In genomic region chr10:51926336-51926735, GRCh38 we compare ENCODE assay signal across 19 cellular contexts.
"Had no signal": no experiment of that assay in that cellular context is flagged by ENCODE, and none has a peak within 500 bp of the region (broad histone marks: within the 10 kb centered on the region; RNA-seq: fewer than 3 reads in every experiment).

No MANE protein-coding gene starts in this region.

- H3K27ac ChIP-seq: breast epithelium, coronary artery, heart right ventricle, left lung, sigmoid colon, upper lobe of right lung had no signal

- H3K4me3 Mint-ChIP-seq: activated naive CD8-positive, alpha-beta T cell treated with anti-CD3 and anti-CD28 coated beads for 36 hours; activated T-cell treated with anti-CD3 and anti-CD28 coated beads, Interleukin-2, amount 50 U/mL, for 4 hours; natural killer cell treated with Interleukin-12 subunit alpha and Interleukin-12 subunit beta and Interleukin-15 and Interleukin-18, amount 100 ng/mL, for 72 hours; stimulated activated naive B cell treated with anti-CD40 and anti-IgM and Interleukin-4, amounts not matched to agents 10 μg/mL and 1 μg/mL and 100 μg/mL, for 72 hours had no signal

- H3K36me3 Mint-ChIP-seq: activated naive CD8-positive, alpha-beta T cell treated with anti-CD3 and anti-CD28 coated beads for 36 hours; natural killer cell treated with Interleukin-12 subunit alpha and Interleukin-12 subunit beta and Interleukin-15 and Interleukin-18, amount 100 ng/mL, for 72 hours; stimulated activated naive B cell treated with anti-CD40 and anti-IgM and Interleukin-4, amounts not matched to agents 10 μg/mL and 1 μg/mL and 100 μg/mL, for 72 hours had no signal

- H3K9me3 ChIP-seq: breast epithelium, left lung, sigmoid colon, upper lobe of right lung had no signal

- H3K9me3 Mint-ChIP-seq: activated naive CD8-positive, alpha-beta T cell treated with anti-CD3 and anti-CD28 coated beads for 36 hours; activated T-helper 2 cell treated with anti-CD3 and anti-CD28 coated beads, Interferon-gamma antibody, Interleukin-2, Interleukin-4, amounts not matched to agents 10 μg/mL and 5 μg/mL and 100 μg/mL, durations not matched to agents 14 hours and 24 hours and 36 hours; stimulated activated naive B cell treated with anti-CD40 and anti-IgM and Interleukin-4, amounts not matched to agents 10 μg/mL and 1 μg/mL and 100 μg/mL, for 72 hours had no signal

- H3K27ac Mint-ChIP-seq: activated naive CD8-positive, alpha-beta T cell treated with anti-CD3 and anti-CD28 coated beads for 36 hours; activated T-helper 2 cell treated with anti-CD3 and anti-CD28 coated beads, Interferon-gamma antibody, Interleukin-2, Interleukin-4, amounts not matched to agents 10 μg/mL and 5 μg/mL and 100 μg/mL, durations not matched to agents 14 hours and 24 hours and 36 hours; natural killer cell treated with Interleukin-12 subunit alpha and Interleukin-12 subunit beta and Interleukin-15 and Interleukin-18, amount 100 ng/mL, for 72 hours; stimulated activated naive B cell treated with anti-CD40 and anti-IgM and Interleukin-4, amounts not matched to agents 10 μg/mL and 1 μg/mL and 100 μg/mL, for 72 hours had no signal

- H3K27me3 Mint-ChIP-seq: natural killer cell treated with Interleukin-12 subunit alpha and Interleukin-12 subunit beta and Interleukin-15 and Interleukin-18, amount 100 ng/mL, for 72 hours had no signal

- DNase-seq: activated CD4-positive, alpha-beta T cell treated with anti-CD3 and anti-CD28 coated beads, Interleukin-2, amount 50 U/mL, for 48 hours; activated CD8-positive, alpha-beta memory T cell treated with anti-CD3 and anti-CD28 coated beads, Interleukin-2, amount 50 U/mL, for 48 hours; activated naive CD4-positive, alpha-beta T cell; activated naive CD8-positive, alpha-beta T cell treated with anti-CD3 and anti-CD28 coated beads for 36 hours; activated T-cell treated with anti-CD3 and anti-CD28 coated beads, Interleukin-2, amount 50 U/mL, for 4 hours; heart right ventricle; left lung; retina; sigmoid colon; stimulated activated CD4-positive, alpha-beta T cell treated with anti-CD3 and anti-CD28 coated beads, Interleukin-2, amount 100 ng/mL, for 48 hours; stimulated activated CD8-positive, alpha-beta memory T cell treated with anti-CD3 and anti-CD28 coated beads, Interleukin-4, amount 100 ng/mL, for 48 hours; stimulated activated naive B cell treated with anti-CD40 and anti-IgM and Interleukin-4, amounts not matched to agents 10 μg/mL and 1 μg/mL and 100 μg/mL, for 72 hours; T-helper 9 cell; upper lobe of right lung had no signal

- H3K4me3 ChIP-seq: breast epithelium, coronary artery, heart right ventricle, left lung, lung, sigmoid colon, upper lobe of right lung had no signal

- H3K27me3 ChIP-seq: breast epithelium, heart right ventricle, left lung, sigmoid colon, upper lobe of right lung had no signal

- H3K4me1 Mint-ChIP-seq: activated naive CD8-positive, alpha-beta T cell treated with anti-CD3 and anti-CD28 coated beads for 36 hours; stimulated activated naive B cell treated with anti-CD40 and anti-IgM and Interleukin-4, amounts not matched to agents 10 μg/mL and 1 μg/mL and 100 μg/mL, for 72 hours had no signal

- H3K4me1 ChIP-seq: breast epithelium, heart right ventricle, left lung, sigmoid colon, upper lobe of right lung had no signal

- H3K36me3 ChIP-seq: breast epithelium, heart right ventricle, left lung, sigmoid colon, upper lobe of right lung had no signal
